8 cellular contexts compared by ENCODE assay signal in genomic region chr12:118058881-118059644, GRCh38. TPM values are rescaled to one million over a fixed set of nuclear protein-coding genes. Genes with fewer than 3 reads are reported as not detected.
DNase-seq lines count a peak whose midpoint lies in the region; ATAC-seq and TF ChIP-seq lines count a peak whose summit lies in the region.

No MANE protein-coding gene starts in this region.

- peaks cover 25% of the 10 kb centered on the region for H3K4me1 ChIP-seq in CD8-positive, alpha-beta T cell (ENCODE audit: insufficient read depth, low read length)
- peaks cover 38% of the 10 kb centered on the region for H3K4me1 ChIP-seq in osteoblast (ENCODE audit: insufficient read depth, low read length)
- peaks cover 12% of the 10 kb centered on the region for H3K4me1 ChIP-seq in ovary (ENCODE audit: insufficient read depth)

- H3K4me3 Mint-ChIP-seq in CD8-positive, alpha-beta T cell = peak overlapping the region; percentile 93
- peak overlapping the region; percentile 97 for H3K4me3 Mint-ChIP-seq in endothelial cell (ENCODE audit: unreplicated experiment)

- peaks cover 46% of the 10 kb centered on the region for H3K4me1 Mint-ChIP-seq in CD8-positive, alpha-beta T cell (ENCODE audit: low read depth)
- H3K4me1 Mint-ChIP-seq in endothelial cell (ENCODE audit: unreplicated experiment) = peaks cover 42% of the 10 kb centered on the region

- H3K36me3 Mint-ChIP-seq in CD8-positive, alpha-beta T cell = peaks cover 8% of the 10 kb centered on the region
- H3K36me3 Mint-ChIP-seq in endothelial cell (ENCODE audit: low read depth, unreplicated experiment) = peaks cover 10% of the 10 kb centered on the region

- no peaks in the 10 kb centered on the region for H3K9me3 Mint-ChIP-seq in CD8-positive, alpha-beta T cell
- H3K9me3 Mint-ChIP-seq in endothelial cell (ENCODE audit: unreplicated experiment) = no peaks in the 10 kb centered on the region

- no peaks in the 10 kb centered on the region for H3K27me3 Mint-ChIP-seq in CD8-positive, alpha-beta T cell (ENCODE audit: low read depth)
- peaks cover 24% of the 10 kb centered on the region for H3K27me3 Mint-ChIP-seq in endothelial cell (ENCODE audit: unreplicated experiment)

- no peak overlapping the region for H3K4me3 ChIP-seq in CD8-positive, alpha-beta T cell (ENCODE audit: low read depth, low read length)
- H3K4me3 ChIP-seq in osteoblast (ENCODE audit: insufficient read depth, low read length) (peak overlapping the region; percentile 87), ovary (no peak overlapping the region)

- no peak for DNase-seq in CD8-positive, alpha-beta T cell
- peak; percentile 44 for DNase-seq in RKO (ENCODE audit: low spot score)
- DNase-seq in endothelial cell (ENCODE audit: low spot score) = no peak
- peak; percentile 70 for DNase-seq in osteoblast (ENCODE audit: insufficient read length, low spot score, missing footprints)
- no peak for DNase-seq in NCI-H2227 (lab: John Stamatoyannopoulos, UW; ENCODE audit: unreplicated experiment)
- DNase-seq in ovary = no peak
- DNase-seq in NCI-H1105 treated with DMSO at 0.1 percent for 48 hours (lab: John Stamatoyannopoulos, UW) = no peak

- H3K4me2 ChIP-seq in osteoblast (ENCODE audit: insufficient read depth, low read length) = peak overlapping the region; percentile 92

- H4K20me1 ChIP-seq in osteoblast (ENCODE audit: insufficient read depth, low read length) = no peaks in the 10 kb centered on the region

- WGBS in ovary, 3 donors = 70 to 74% (median 71%) methylated on average over 12 of the region's 12 CpGs

- POLR2A ChIA-PET in CD8-positive, alpha-beta T cell (lab: Charles Lee) = no interaction called here

- H3K79me2 ChIP-seq in osteoblast (ENCODE audit: insufficient read depth, low read length) = peaks cover 65% of the 10 kb centered on the region

- no peaks in the 10 kb centered on the region for H3K27me3 ChIP-seq in CD8-positive, alpha-beta T cell (ENCODE audit: insufficient read depth, low read length)
- H3K27me3 ChIP-seq in osteoblast (ENCODE audit: insufficient read depth, low read length) (no peaks in the 10 kb centered on the region), ovary (no peaks in the 10 kb centered on the region)

- no peak for TF ChIP-seq CTCF in CD8-positive, alpha-beta T cell (IDR thresholded peaks at IDR 0.05)
- TF ChIP-seq CTCF in endothelial cell (IDR thresholded peaks at IDR 0.05; ENCODE audit: unreplicated experiment) (no peak), osteoblast (IDR thresholded peaks at IDR 0.05; ENCODE audit: extremely low read depth, low read depth, low read length) (no peak), ovary (IDR thresholded peaks at IDR 0.05) (no peak)

- no peak overlapping the region for H3K27ac ChIP-seq in CD8-positive, alpha-beta T cell (ENCODE audit: low read depth, low read length)
- H3K27ac ChIP-seq in osteoblast (ENCODE audit: low read depth, low read length) = peak overlapping the region; percentile 84
- peak overlapping the region in 1 of 2 donors; percentile 98 for H3K27ac ChIP-seq in ovary

- CTCF ChIA-PET in CD8-positive, alpha-beta T cell (lab: Charles Lee) = interaction anchor here (1.8 kb wide), 1 partner anchor 317 kb away, joined by 6 read pairs; the partner anchor contains the start of gene SUDS3

- H3K36me3 ChIP-seq in CD8-positive, alpha-beta T cell (ENCODE audit: insufficient read depth, low read length) = no peaks in the 10 kb centered on the region
- H3K36me3 ChIP-seq in osteoblast (ENCODE audit: insufficient read depth, low read length) (peaks cover 4% of the 10 kb centered on the region), ovary (no peaks in the 10 kb centered on the region)

- no peak for TF ChIP-seq POLR2A in ovary (IDR thresholded peaks at IDR 0.05)

- peak overlapping the region; percentile 98 for H3K27ac Mint-ChIP-seq in CD8-positive, alpha-beta T cell
- peak overlapping the region; percentile 96 for H3K27ac Mint-ChIP-seq in endothelial cell (ENCODE audit: unreplicated experiment)

- H2AFZ ChIP-seq in osteoblast (ENCODE audit: low read length) = no peak overlapping the region

- no peak for TF ChIP-seq EP300 in ovary (IDR thresholded peaks at IDR 0.05)

- no peaks in the 10 kb centered on the region for H3K9me3 ChIP-seq in CD8-positive, alpha-beta T cell (ENCODE audit: low read length)
- H3K9me3 ChIP-seq in osteoblast (ENCODE audit: low read depth, low read length) = no peaks in the 10 kb centered on the region
- H3K9me3 ChIP-seq in ovary = no peaks in the 10 kb centered on the region

- ATAC-seq in CD8-positive, alpha-beta T cell = no peak
- no peak for ATAC-seq in HG03521 (IDR thresholded peaks at IDR 0.05; ENCODE audit: unreplicated experiment)

- intact Hi-C loops in CD8-positive, alpha-beta T cell (cut with DNase I, micrococcal nuclease) = loop anchor here (1.0 to 10.0 kb wide), 2 partner anchors 184 to 314 kb away; no protein-coding TSS in a partner anchor
- intact Hi-C loops in ovary (cut with DNase I) = no loop called here

RNA-seq across cellular contexts. Expression of gene WSB2, which starts 1.9 kb away (rescaled TPM):
- 10 to 100 TPM; 16.4 to 19.5 TPM for total RNA-seq in CD8-positive, alpha-beta T cell
- 76.7 TPM for total RNA-seq in endothelial cell (ENCODE audit: unreplicated experiment)
- 97.2 and 119 TPM in 2 replicates for total RNA-seq in osteoblast
- total RNA-seq in ovary = 10 to 100 TPM; 16.2 to 40.9 (median 31.9) TPM
- 10 to 100 TPM; 14.8 to 51.0 TPM for polyA plus RNA-seq in ovary

RNA-seq across cellular contexts. Expression of gene RFC5, which starts 42.6 kb away (rescaled TPM):
- 10 to 100 TPM in 1 of 2 experiments, 1 to 10 TPM in 1; 9.9 to 13.8 TPM for total RNA-seq in CD8-positive, alpha-beta T cell
- total RNA-seq in endothelial cell (ENCODE audit: unreplicated experiment) (8.3 TPM), osteoblast (8.3 and 10.0 TPM in 2 replicates), ovary (10 to 100 TPM; 13.0 to 20.9 (median 14.9) TPM)
- 10 to 100 TPM; 15.9 to 20.6 TPM for polyA plus RNA-seq in ovary

RNA-seq across cellular contexts. Expression of gene VSIG10, which starts 44.7 kb away (rescaled TPM):
- 1 to 10 TPM; 1.0 to 2.3 TPM for total RNA-seq in CD8-positive, alpha-beta T cell
- total RNA-seq in endothelial cell (ENCODE audit: unreplicated experiment) = 65.0 TPM
- total RNA-seq in osteoblast = 26.5 and 30.4 TPM in 2 replicates
- 10 to 100 TPM; 24.7 to 33.6 (median 27.8) TPM for total RNA-seq in ovary
- 10 to 100 TPM; 22.2 to 29.1 TPM for polyA plus RNA-seq in ovary

Comparison
In these comparisons a context has a peak if more than half of its experiments do, and no peak if none do; other contexts are left out.
1. DNase-seq: peak in RKO (single experiment) and osteoblast (single experiment); none in CD8-positive, alpha-beta T cell (0 of 7), endothelial cell (single experiment), NCI-H2227 (single experiment), ovary (0 of 5) and NCI-H1105 treated with DMSO at 0.1 percent for 48 hours (single experiment).
2. intact Hi-C loops: an anchor here in CD8-positive, alpha-beta T cell (1.0 to 10.0 kb wide); none called in ovary.